Comparison of ENCODE assay signal across 27 cellular contexts in the genomic region with DNA sequence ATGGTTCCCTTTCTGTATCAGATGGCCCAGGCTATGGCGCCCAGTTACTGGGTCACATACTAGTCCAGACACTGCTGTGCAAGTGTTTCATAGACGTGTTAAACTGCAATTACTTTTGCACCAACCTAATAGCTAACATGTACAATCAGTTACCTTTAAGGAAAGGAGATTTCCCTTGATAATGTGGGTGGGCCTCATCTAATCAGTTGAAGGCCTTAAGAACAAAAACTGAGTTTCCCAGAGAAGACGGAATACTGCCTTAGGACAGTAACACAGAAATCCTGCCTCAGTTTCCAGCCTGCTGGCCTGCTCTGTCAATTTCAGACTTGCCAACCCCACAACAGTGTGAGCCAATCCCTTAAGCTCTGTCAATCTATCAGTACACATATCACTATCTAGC.
"Had no signal": no experiment of that assay in that cellular context is flagged by ENCODE, and none has a peak within 500 bp of the region (broad histone marks: within the 10 kb centered on the region; RNA-seq: fewer than 3 reads in every experiment).

No MANE protein-coding gene starts in this region.

- DNase-seq: colonic mucosa; cortex of kidney; effector CD8-positive, alpha-beta T cell; effector memory CD8-positive, alpha-beta T cell; endodermal cell; erythroblast; esophagus squamous epithelium; foreskin fibroblast; foreskin melanocyte; gastrocnemius medialis; heart left ventricle; hypothalamus; immature natural killer cell; islet precursor cell; kidney; kidney glomerular epithelial cell; left cardiac atrium; left lung; left ventricle myocardium superior; lower lobe of right lung; mesenchymal stem cell; mucosa of descending colon; naive B cell had no signal

- H3K36me3 ChIP-seq: colonic mucosa, esophagus squamous epithelium, left lung, lower lobe of right lung had no signal

- H3K4me3 ChIP-seq: colonic mucosa, esophagus squamous epithelium, gastrocnemius medialis, heart left ventricle, hepatocyte, left lung, lower lobe of right lung, mucosa of descending colon had no signal

- H3K4me2 ChIP-seq: hepatocyte had no signal

- H3K27ac ChIP-seq: colonic mucosa, epithelial cell of prostate, esophagus squamous epithelium, gastrocnemius medialis, heart left ventricle, hepatocyte, left lung, lower lobe of right lung had no signal

- FAIRE-seq: endometrium, kidney had no signal

- ATAC-seq: effector memory CD8-positive, alpha-beta T cell; esophagus mucosa; gastrocnemius medialis; heart left ventricle; left cardiac atrium; left lung; left ventricle myocardium superior; mucosa of descending colon had no signal

- H3K4me1 ChIP-seq: colonic mucosa, esophagus squamous epithelium, gastrocnemius medialis, heart left ventricle, left lung, lower lobe of right lung had no signal

- H3K9me3 ChIP-seq: colonic mucosa, esophagus squamous epithelium, gastrocnemius medialis, heart left ventricle, left lung, lower lobe of right lung, mucosa of descending colon had no signal

- H3K27me3 ChIP-seq: colonic mucosa, esophagus squamous epithelium, gastrocnemius medialis, heart left ventricle, hepatocyte, left lung had no signal

- H3K79me2 ChIP-seq: hepatocyte had no signal

- H2AFZ ChIP-seq: hepatocyte had no signal
